ENCODE assay signal across 31 cellular contexts in genomic region chr4:18401868-18402267, GRCh38.
"Had no signal": no experiment of that assay in that cellular context is flagged by ENCODE, and none has a peak within 500 bp of the region (broad histone marks: within the 10 kb centered on the region; RNA-seq: fewer than 3 reads in every experiment).

No MANE protein-coding gene starts in this region.

- H3K27me3 Mint-ChIP-seq: progenitor cell of endocrine pancreas; stimulated activated memory B cell treated with anti-CD40 and anti-IgM and Interleukin-4, amounts not matched to agents 10 μg/mL and 1 μg/mL and 100 μg/mL, for 72 hours; stimulated activated naive CD8-positive, alpha-beta T cell treated with anti-CD3 and anti-CD28 coated beads, Interleukin-15, amount 100 ng/mL, for 72 hours had no signal

- H3K4me2 ChIP-seq: neural progenitor cell, smooth muscle cell had no signal

- H3K79me2 ChIP-seq: parathyroid adenoma had no signal

- DNase-seq: natural killer cell; occipital lobe; ovary; posterior cingulate gyrus; psoas muscle; right cardiac atrium; right lobe of liver; sigmoid colon; spleen; stimulated activated CD4-positive, alpha-beta T cell treated with anti-CD3 and anti-CD28 coated beads, Interleukin-12 subunit alpha, Interleukin-12 subunit beta, amount 100 ng/mL, for 4 hours; stimulated activated CD4-positive, alpha-beta T cell treated with anti-CD3 and anti-CD28 coated beads, Interleukin-1b, Interleukin-23, amount 100 ng/mL, for 48 hours; stimulated activated CD4-positive, alpha-beta T cell treated with anti-CD3 and anti-CD28 coated beads, Interleukin-4, amount 100 ng/mL, for 1 hour; stimulated activated CD4-positive, alpha-beta T cell treated with anti-CD3 and anti-CD28 coated beads, Interleukin-4, amount 100 ng/mL, for 4 hours; stimulated activated CD8-positive, alpha-beta memory T cell treated with anti-CD3 and anti-CD28 coated beads, Interleukin-4, amount 100 ng/mL, for 48 hours; stimulated activated naive CD4-positive, alpha-beta T cell; stimulated activated naive CD8-positive, alpha-beta T cell treated with anti-CD3 and anti-CD28 coated beads, Interleukin-15, amount 100 ng/mL, for 72 hours; stimulated activated naive CD8-positive, alpha-beta T cell treated with anti-CD3 and anti-CD28 coated beads, Interleukin-15, Interleukin-2, amounts not matched to agents 100 U/mL and 50 U/mL, for 24 hours; substantia nigra; testis; tibial artery; transverse colon; upper lobe of left lung had no signal

- ATAC-seq: natural killer cell; psoas muscle; right cardiac atrium; right lobe of liver; stimulated activated memory B cell treated with anti-CD40 and anti-IgM and Interleukin-4, amounts not matched to agents 10 μg/mL and 1 μg/mL and 100 μg/mL, for 72 hours; stimulated activated naive CD8-positive, alpha-beta T cell treated with anti-CD3 and anti-CD28 coated beads, Interleukin-15, amount 100 ng/mL, for 72 hours; stimulated activated naive CD8-positive, alpha-beta T cell treated with anti-CD3 and anti-CD28 coated beads, Interleukin-15, Interleukin-2, amounts not matched to agents 100 U/mL and 50 U/mL, for 24 hours had no signal

- H3K27ac Mint-ChIP-seq: natural killer cell; nephron; neural progenitor cell; progenitor cell of endocrine pancreas; stimulated activated memory B cell treated with anti-CD40 and anti-IgM and Interleukin-4, amounts not matched to agents 10 μg/mL and 1 μg/mL and 100 μg/mL, for 72 hours had no signal

- H3K4me1 ChIP-seq: parathyroid adenoma, psoas muscle, right lobe of liver, sigmoid colon, spleen, suprapubic skin, testis, tibial artery, upper lobe of left lung, vagina had no signal

- H2AFZ ChIP-seq: neural progenitor cell, parathyroid adenoma had no signal

- H3K9me3 Mint-ChIP-seq: nephron; neural progenitor cell; stimulated activated memory B cell treated with anti-CD40 and anti-IgM and Interleukin-4, amounts not matched to agents 10 μg/mL and 1 μg/mL and 100 μg/mL, for 72 hours; stimulated activated naive CD8-positive, alpha-beta T cell treated with anti-CD3 and anti-CD28 coated beads, Interleukin-15, amount 100 ng/mL, for 72 hours had no signal

- H3K9me3 ChIP-seq: ovary, psoas muscle, right lobe of liver, sigmoid colon, spleen, suprapubic skin, testis, tibial artery, transverse colon, upper lobe of left lung, vagina had no signal

- H3K27me3 ChIP-seq: neural progenitor cell, ovary, right lobe of liver, sigmoid colon, suprapubic skin, testis, tibial artery, transverse colon, upper lobe of left lung, vagina had no signal

- H3K36me3 ChIP-seq: neural progenitor cell, ovary, right lobe of liver, sigmoid colon, spleen, suprapubic skin, tibial artery, transverse colon, upper lobe of left lung, vagina had no signal

- H3K4me1 Mint-ChIP-seq: natural killer cell; nephron; stimulated activated memory B cell treated with anti-CD40 and anti-IgM and Interleukin-4, amounts not matched to agents 10 μg/mL and 1 μg/mL and 100 μg/mL, for 72 hours; stimulated activated naive CD8-positive, alpha-beta T cell treated with anti-CD3 and anti-CD28 coated beads, Interleukin-15, amount 100 ng/mL, for 72 hours had no signal

- H3K4me3 ChIP-seq: neural progenitor cell, ovary, psoas muscle, right lobe of liver, sigmoid colon, smooth muscle cell, spleen, suprapubic skin, testis, tibial artery, transverse colon, upper lobe of left lung, vagina had no signal

- H3K4me3 Mint-ChIP-seq: natural killer cell; nephron; neural progenitor cell; stimulated activated memory B cell treated with anti-CD40 and anti-IgM and Interleukin-4, amounts not matched to agents 10 μg/mL and 1 μg/mL and 100 μg/mL, for 72 hours; stimulated activated naive CD8-positive, alpha-beta T cell treated with anti-CD3 and anti-CD28 coated beads, Interleukin-15, amount 100 ng/mL, for 72 hours had no signal

- FAIRE-seq: urothelium cell line had no signal

- H3K36me3 Mint-ChIP-seq: natural killer cell; neural progenitor cell; stimulated activated memory B cell treated with anti-CD40 and anti-IgM and Interleukin-4, amounts not matched to agents 10 μg/mL and 1 μg/mL and 100 μg/mL, for 72 hours had no signal

- H3K27ac ChIP-seq: neural progenitor cell, ovary, parathyroid adenoma, psoas muscle, right lobe of liver, sigmoid colon, spleen, suprapubic skin, testis, tibial artery, upper lobe of left lung, vagina had no signal
